24 cellular contexts compared by ENCODE assay signal in genomic region chr13:62875118-62875640, GRCh38.
A peak's percentile ranks its signal among the peaks of the same experiment; 100 is the strongest.
DNase-seq lines count a peak whose midpoint lies in the region; TF ChIP-seq lines count a peak whose summit lies in the region.
"Had no signal": no experiment of that assay in that cellular context is flagged by ENCODE, and none has a peak within 500 bp of the region (broad histone marks: within the 10 kb centered on the region; RNA-seq: fewer than 3 reads in every experiment).

No MANE protein-coding gene starts in this region.

- H3K36me3 Mint-ChIP-seq in MCF 10A (ENCODE audit: insufficient read depth, unreplicated experiment): no peaks in the 10 kb centered on the region
- H3K36me3 Mint-ChIP-seq: CD8-positive, alpha-beta T cell; stimulated activated effector memory CD8-positive, alpha-beta T cell treated with anti-CD3 and anti-CD28 coated beads, Interleukin-12 subunit alpha, Interleukin-12 subunit beta, amount 100 ng/mL, for 72 hours had no signal

- H3K9me2 ChIP-seq in PC-9 (ENCODE audit: insufficient read depth): no peaks in the 10 kb centered on the region

- H3K4me3 Mint-ChIP-seq in MCF 10A (ENCODE audit: unreplicated experiment): no peak overlapping the region
- H3K4me3 Mint-ChIP-seq: activated naive CD8-positive, alpha-beta T cell treated with anti-CD3 and anti-CD28 coated beads, Interleukin-2, amount 50 U/mL, for 24 hours; CD8-positive, alpha-beta T cell; stimulated activated effector memory CD8-positive, alpha-beta T cell treated with anti-CD3 and anti-CD28 coated beads, Interleukin-12 subunit alpha, Interleukin-12 subunit beta, amount 100 ng/mL, for 72 hours had no signal

- CTCF ChIA-PET in MCF 10A (lab: Yijun Ruan, JAX): no interaction called here
- CTCF ChIA-PET in PC-9 (lab: Charles Lee): no interaction called here

- no peaks in the 10 kb centered on the region for H4K20me1 ChIP-seq in PC-9 (ENCODE audit: insufficient read depth)

- no peaks in the 10 kb centered on the region for H3K9me3 ChIP-seq in breast epithelium
- H3K9me3 ChIP-seq in adipocyte (ENCODE audit: control insufficient read depth, low read length): no peaks in the 10 kb centered on the region
- H3K9me3 ChIP-seq in PC-9 (ENCODE audit: insufficient read depth, low read depth): no peaks in the 10 kb centered on the region
- H3K9me3 ChIP-seq: Peyer's patch had no signal

- BruUV-seq in MCF 10A (replicated peaks; lab: Mats Ljungman, UMichigan): no TSS peak
- BruUV-seq in PC-9 (replicated peaks; lab: Mats Ljungman, UMichigan): no TSS peak

- no peaks in the 10 kb centered on the region for H3K27me3 Mint-ChIP-seq in MCF 10A (ENCODE audit: insufficient read depth, unreplicated experiment)
- H3K27me3 Mint-ChIP-seq: activated naive CD8-positive, alpha-beta T cell treated with anti-CD3 and anti-CD28 coated beads, Interleukin-2, amount 50 U/mL, for 24 hours had no signal

- no peaks in the 10 kb centered on the region for H3K4me1 ChIP-seq in breast epithelium
- peaks cover 18% of the 10 kb centered on the region for H3K4me1 ChIP-seq in adipocyte (ENCODE audit: control insufficient read depth, insufficient read depth, low read length)
- no peaks in the 10 kb centered on the region for H3K4me1 ChIP-seq in PC-9 (replicated peaks; ENCODE audit: insufficient read depth)
- H3K4me1 ChIP-seq: left ventricle myocardium inferior, Peyer's patch, spleen had no signal

- H3K79me2 ChIP-seq in PC-9 (ENCODE audit: low read depth): no peaks in the 10 kb centered on the region

- H3K9ac ChIP-seq in adipocyte (ENCODE audit: low read length): no peak overlapping the region

- no peaks in the 10 kb centered on the region for H3K36me3 ChIP-seq in breast epithelium
- H3K36me3 ChIP-seq in adipocyte (ENCODE audit: control insufficient read depth, insufficient read depth, low read length, severe bottlenecking): no peaks in the 10 kb centered on the region
- H3K36me3 ChIP-seq in PC-9 (ENCODE audit: low read depth): no peaks in the 10 kb centered on the region
- H3K36me3 ChIP-seq: left ventricle myocardium inferior, Peyer's patch, spleen had no signal

- POLR2A ChIA-PET in MCF 10A (lab: Yijun Ruan, JAX): no interaction called here
- POLR2A ChIA-PET in PC-9 (lab: Charles Lee; ENCODE audit: unreplicated experiment): no interaction called here

- H3K27me3 ChIP-seq in breast epithelium: no peaks in the 10 kb centered on the region
- no peaks in the 10 kb centered on the region for H3K27me3 ChIP-seq in adipocyte (replicated peaks; ENCODE audit: control insufficient read depth, insufficient read depth, low read length)
- H3K27me3 ChIP-seq in PC-9 (ENCODE audit: insufficient read depth, low read depth): no peaks in the 10 kb centered on the region
- H3K27me3 ChIP-seq: Peyer's patch, spleen had no signal

- H3K27ac ChIP-seq in breast epithelium (no peak overlapping the region), PC-9 (no peak overlapping the region)
- H3K27ac ChIP-seq: left ventricle myocardium inferior, Peyer's patch, spleen had no signal

- H3K4me2 ChIP-seq in PC-9: no peak overlapping the region

- no peaks in the 10 kb centered on the region for H3K4me1 Mint-ChIP-seq in MCF 10A (ENCODE audit: insufficient read depth, unreplicated experiment)
- H3K4me1 Mint-ChIP-seq: activated naive CD8-positive, alpha-beta T cell treated with anti-CD3 and anti-CD28 coated beads, Interleukin-2, amount 50 U/mL, for 24 hours; stimulated activated effector memory CD8-positive, alpha-beta T cell treated with anti-CD3 and anti-CD28 coated beads, Interleukin-12 subunit alpha, Interleukin-12 subunit beta, amount 100 ng/mL, for 72 hours had no signal

- no peak for TF ChIP-seq POLR2A in breast epithelium (IDR thresholded peaks at IDR 0.05)

- TF ChIP-seq CTCF in MCF 10A (IDR thresholded peaks at IDR 0.05; ENCODE audit: unreplicated experiment): no peak
- TF ChIP-seq CTCF in breast epithelium (IDR thresholded peaks at IDR 0.05): no peak
- no peak for TF ChIP-seq CTCF in PC-9 (conservative IDR thresholded peaks at IDR 0.05)

- H3K9me3 Mint-ChIP-seq in MCF 10A (ENCODE audit: unreplicated experiment): no peaks in the 10 kb centered on the region

- peak; percentile 36 for DNase-seq in MCF 10A (ENCODE audit: unreplicated experiment)
- no peak for DNase-seq in breast epithelium (ENCODE audit: low spot score in 2 of 2)
- peak; percentile 15 for DNase-seq in NCI-H345 treated with DMSO at 0.1 percent for 48 hours (lab: John Stamatoyannopoulos, UW; ENCODE audit: unreplicated experiment)
- peak; percentile 65 for DNase-seq in adipocyte (ENCODE audit: low read depth)
- peak; percentile 23 for DNase-seq in stromal cell of bone marrow (ENCODE audit: low read depth)
- DNase-seq in COLO668 (lab: John Stamatoyannopoulos, UW; ENCODE audit: unreplicated experiment): no peak
- DNase-seq in PC-9: no peak
- no peak for DNase-seq in cerebellar cortex (ENCODE audit: low spot score)
- DNase-seq: activated CD4-positive, alpha-beta T cell treated with anti-CD3 and anti-CD28 coated beads for 1 hour; activated effector memory CD4-positive, alpha-beta T cell treated with anti-CD3 and anti-CD28 coated beads, Interleukin-2, amount 50 U/mL, for 16 hours; activated naive CD8-positive, alpha-beta T cell treated with anti-CD3 and anti-CD28 coated beads, Interleukin-2, amount 50 U/mL, for 24 hours; AML-193; CD8-positive, alpha-beta T cell; DMS79 treated with DMSO at 0.1 percent for 48 hours; HCEC 1CT; Kasumi-1; left ventricle myocardium inferior; NCI-H2227 treated with DMSO at 0.1 percent for 48 hours; Peyer's patch; SIG-M5; spleen; stimulated activated CD4-positive, alpha-beta T cell treated with anti-CD3 and anti-CD28 coated beads, Interleukin-2, amount 100 ng/mL, for 48 hours; T-helper 1 cell had no signal

- H3K4me3 ChIP-seq in breast epithelium (no peak overlapping the region), adipocyte (ENCODE audit: low read length) (no peak overlapping the region), PC-9 (no peak overlapping the region)
- H3K4me3 ChIP-seq: left ventricle myocardium inferior, Peyer's patch, spleen had no signal

- H3F3A ChIP-seq in PC-9 (ENCODE audit: insufficient read depth, low read depth): no peaks in the 10 kb centered on the region

- no peak overlapping the region for H3K27ac Mint-ChIP-seq in MCF 10A (ENCODE audit: low read depth, unreplicated experiment)
- H3K27ac Mint-ChIP-seq: activated naive CD8-positive, alpha-beta T cell treated with anti-CD3 and anti-CD28 coated beads, Interleukin-2, amount 50 U/mL, for 24 hours; CD8-positive, alpha-beta T cell; stimulated activated effector memory CD8-positive, alpha-beta T cell treated with anti-CD3 and anti-CD28 coated beads, Interleukin-12 subunit alpha, Interleukin-12 subunit beta, amount 100 ng/mL, for 72 hours had no signal

- intact Hi-C loops in MCF 10A (cut with micrococcal nuclease) (no loop called here), breast epithelium (cut with DNase I; ENCODE audit: low total_unique reads) (no loop called here), PC-9 (cut with micrococcal nuclease; ENCODE audit: unreplicated experiment) (no loop called here)

- H2AFZ ChIP-seq in PC-9: no peak overlapping the region

Comparison
In these comparisons a context has a peak if more than half of its experiments do, and no peak if none do; other contexts are left out.
1. DNase-seq: peak in MCF 10A (single experiment), NCI-H345 treated with DMSO at 0.1 percent for 48 hours (single experiment), adipocyte (single experiment) and stromal cell of bone marrow (single experiment); none in breast epithelium (0 of 2), COLO668 (single experiment), PC-9 (0 of 2) and cerebellar cortex (single experiment).